ENCODE assay signal across 24 cellular contexts in genomic region chr2:222927600-222927999, GRCh38.
A peak's percentile ranks its signal among the peaks of the same experiment; 100 is the strongest.
DNase-seq lines count a peak whose midpoint lies in the region; ATAC-seq, FAIRE-seq and TF ChIP-seq lines count a peak whose summit lies in the region.
"Had no signal": no experiment of that assay in that cellular context is flagged by ENCODE, and none has a peak within 500 bp of the region (broad histone marks: within the 10 kb centered on the region; RNA-seq: fewer than 3 reads in every experiment).

No MANE protein-coding gene starts in this region.

- no peak for ATAC-seq in activated T-cell treated with anti-CD3 and anti-CD28 coated beads, Interleukin-2, amount 50 U/mL, for 72 hours (replicated peaks in 1 of 2)
- ATAC-seq in HG02610 (IDR thresholded peaks at IDR 0.05; ENCODE audit: unreplicated experiment) (peak; percentile 81), GM12878 (no peak)

- no peak for FAIRE-seq in GM12878 (lab: Jason Lieb, UNC)
- FAIRE-seq: RCC 7860 had no signal

- no peak for DNase-seq in activated T-cell treated with anti-CD3 and anti-CD28 coated beads, Interleukin-2, amount 50 U/mL, for 72 hours
- no peak for DNase-seq in activated T-cell treated with anti-CD3 and anti-CD28 coated beads, Interleukin-2, amount 50 U/mL, for 24 hours
- no peak for DNase-seq in GM12878 (ENCODE audit: low read depth, low spot score)
- no peak for DNase-seq in activated CD4-positive, alpha-beta memory T cell treated with anti-CD3 and anti-CD28 coated beads for 36 hours
- no peak for DNase-seq in GM13977 (ENCODE audit: low spot score)
- DNase-seq in activated T-helper 1 cell treated with anti-CD3 and anti-CD28 coated beads, Interleukin-12 subunit alpha, Interleukin-12 subunit beta, Interleukin-2, Interleukin-4 antibody, amounts not matched to agents 30 ng/mL and 10 ng/mL and 1 ng/mL, durations not matched to agents 14 hours and 24 hours and 36 hours (ENCODE audit: low spot score), result no peak
- DNase-seq: 8988T; CD4-positive, CD25-positive, alpha-beta regulatory T cell; GM23248; H9; IMR-90; KG1; MG63; NCI-H1105 treated with DMSO at 0.1 percent for 48 hours; NCI-H146; NCI-H1930; NCI-H2107; NCI-H524; NCI-H774; SIG-M5 had no signal

- no peak overlapping the region for H3K27ac ChIP-seq in GM12878 (ENCODE audit: control insufficient read depth, insufficient read depth)
- peak overlapping the region; percentile 10 for H3K27ac ChIP-seq in neutrophil
- H3K27ac ChIP-seq: GM23248, SK-N-MC had no signal

- H3K9me3 ChIP-seq in GM12878 (replicated peaks; ENCODE audit: control insufficient read depth, insufficient read depth, low read length) (no peaks in the 10 kb centered on the region), neutrophil (no peaks in the 10 kb centered on the region)
- H3K9me3 ChIP-seq: MG63 had no signal

- no peaks in the 10 kb centered on the region for H3K27me3 ChIP-seq in GM12878 (replicated peaks in 1 of 2; ENCODE audit: control insufficient read depth in 2 of 2, insufficient read depth in 2 of 2, low read length in 1 of 2)
- H3K27me3 ChIP-seq in neutrophil, result no peaks in the 10 kb centered on the region
- H3K27me3 ChIP-seq: MG63 had no signal

- no peak overlapping the region for H3K9ac ChIP-seq in GM12878 (ENCODE audit: control insufficient read depth, insufficient read depth, low read length)
- H3K9ac ChIP-seq: GM23248 had no signal

- H3K36me3 ChIP-seq in GM12878 (ENCODE audit: control insufficient read depth in 2 of 2, insufficient read depth in 2 of 2, low read length in 1 of 2) (peaks cover 0 to 16% of the 10 kb centered on the region in 2 experiments; a peak in 3 of 4 replicates), neutrophil (peaks cover 61% of the 10 kb centered on the region)

- no peak overlapping the region for H2AFZ ChIP-seq in GM12878 (ENCODE audit: control insufficient read depth, low read depth, low read length)
- H2AFZ ChIP-seq: GM23248 had no signal

- no peak overlapping the region for H3K4me3 Mint-ChIP-seq in activated T-cell treated with anti-CD3 and anti-CD28 coated beads, Interleukin-2, amount 50 U/mL, for 72 hours
- no peak overlapping the region for H3K4me3 Mint-ChIP-seq in activated T-cell treated with anti-CD3 and anti-CD28 coated beads, Interleukin-2, amount 50 U/mL, for 24 hours
- H3K4me3 Mint-ChIP-seq in activated CD4-positive, alpha-beta memory T cell treated with anti-CD3 and anti-CD28 coated beads for 36 hours, result no peak overlapping the region
- no peak overlapping the region for H3K4me3 Mint-ChIP-seq in activated T-helper 1 cell treated with anti-CD3 and anti-CD28 coated beads, Interleukin-12 subunit alpha, Interleukin-12 subunit beta, Interleukin-2, Interleukin-4 antibody, amounts not matched to agents 30 ng/mL and 10 ng/mL and 1 ng/mL, durations not matched to agents 14 hours and 24 hours and 36 hours
- H3K4me3 Mint-ChIP-seq: CD4-positive, CD25-positive, alpha-beta regulatory T cell; H9 had no signal

- no peak for TF ChIP-seq RAD21 in GM12878 (IDR thresholded peaks at IDR 0.05; ENCODE audit: insufficient read depth, low read depth, low read length)

- H3K27me3 Mint-ChIP-seq in activated T-cell treated with anti-CD3 and anti-CD28 coated beads, Interleukin-2, amount 50 U/mL, for 72 hours (ENCODE audit: low read depth), result no peaks in the 10 kb centered on the region
- no peaks in the 10 kb centered on the region for H3K27me3 Mint-ChIP-seq in activated T-cell treated with anti-CD3 and anti-CD28 coated beads, Interleukin-2, amount 50 U/mL, for 24 hours
- H3K27me3 Mint-ChIP-seq in activated CD4-positive, alpha-beta memory T cell treated with anti-CD3 and anti-CD28 coated beads for 36 hours, result no peaks in the 10 kb centered on the region
- H3K27me3 Mint-ChIP-seq in activated T-helper 1 cell treated with anti-CD3 and anti-CD28 coated beads, Interleukin-12 subunit alpha, Interleukin-12 subunit beta, Interleukin-2, Interleukin-4 antibody, amounts not matched to agents 30 ng/mL and 10 ng/mL and 1 ng/mL, durations not matched to agents 14 hours and 24 hours and 36 hours (ENCODE audit: insufficient read depth), result no peaks in the 10 kb centered on the region
- H3K27me3 Mint-ChIP-seq: CD4-positive, CD25-positive, alpha-beta regulatory T cell had no signal

- no peak for TF ChIP-seq EP300 in GM12878 (IDR thresholded peaks at IDR 0.05; ENCODE audit: borderline replicate concordance in 1 of 2, control insufficient read depth in 1 of 2, low read depth in 2 of 2, low read length in 2 of 2)

- H3K27ac Mint-ChIP-seq in activated T-cell treated with anti-CD3 and anti-CD28 coated beads, Interleukin-2, amount 50 U/mL, for 72 hours, result peak overlapping the region; percentile 16
- H3K27ac Mint-ChIP-seq in activated T-cell treated with anti-CD3 and anti-CD28 coated beads, Interleukin-2, amount 50 U/mL, for 24 hours, result no peak overlapping the region
- H3K27ac Mint-ChIP-seq in activated CD4-positive, alpha-beta memory T cell treated with anti-CD3 and anti-CD28 coated beads for 36 hours, result no peak overlapping the region
- no peak overlapping the region for H3K27ac Mint-ChIP-seq in activated T-helper 1 cell treated with anti-CD3 and anti-CD28 coated beads, Interleukin-12 subunit alpha, Interleukin-12 subunit beta, Interleukin-2, Interleukin-4 antibody, amounts not matched to agents 30 ng/mL and 10 ng/mL and 1 ng/mL, durations not matched to agents 14 hours and 24 hours and 36 hours

- whole genome bisulfite sequencing in GM12878 (ENCODE audit: insufficient coverage, insufficient replicate concordance, low lambda C conversion rate, missing lambda C conversion rate), result 85% methylated on average over 5 of the region's 5 CpGs

- no peak for TF ChIP-seq POLR2A in GM12878 (IDR thresholded peaks at IDR 0.05; ENCODE audit: low read depth, low read length)

- no peaks in the 10 kb centered on the region for H3K4me1 Mint-ChIP-seq in activated T-cell treated with anti-CD3 and anti-CD28 coated beads, Interleukin-2, amount 50 U/mL, for 72 hours (ENCODE audit: low read depth)
- no peaks in the 10 kb centered on the region for H3K4me1 Mint-ChIP-seq in activated T-cell treated with anti-CD3 and anti-CD28 coated beads, Interleukin-2, amount 50 U/mL, for 24 hours (ENCODE audit: low read depth)
- no peaks in the 10 kb centered on the region for H3K4me1 Mint-ChIP-seq in activated CD4-positive, alpha-beta memory T cell treated with anti-CD3 and anti-CD28 coated beads for 36 hours (ENCODE audit: low read depth)
- no peaks in the 10 kb centered on the region for H3K4me1 Mint-ChIP-seq in activated T-helper 1 cell treated with anti-CD3 and anti-CD28 coated beads, Interleukin-12 subunit alpha, Interleukin-12 subunit beta, Interleukin-2, Interleukin-4 antibody, amounts not matched to agents 30 ng/mL and 10 ng/mL and 1 ng/mL, durations not matched to agents 14 hours and 24 hours and 36 hours (ENCODE audit: low read depth)

- H3K9me3 Mint-ChIP-seq in activated T-cell treated with anti-CD3 and anti-CD28 coated beads, Interleukin-2, amount 50 U/mL, for 72 hours, result no peaks in the 10 kb centered on the region
- no peaks in the 10 kb centered on the region for H3K9me3 Mint-ChIP-seq in activated T-cell treated with anti-CD3 and anti-CD28 coated beads, Interleukin-2, amount 50 U/mL, for 24 hours
- H3K9me3 Mint-ChIP-seq in activated CD4-positive, alpha-beta memory T cell treated with anti-CD3 and anti-CD28 coated beads for 36 hours, result no peaks in the 10 kb centered on the region
- H3K9me3 Mint-ChIP-seq in activated T-helper 1 cell treated with anti-CD3 and anti-CD28 coated beads, Interleukin-12 subunit alpha, Interleukin-12 subunit beta, Interleukin-2, Interleukin-4 antibody, amounts not matched to agents 30 ng/mL and 10 ng/mL and 1 ng/mL, durations not matched to agents 14 hours and 24 hours and 36 hours, result no peaks in the 10 kb centered on the region
- H3K9me3 Mint-ChIP-seq: CD4-positive, CD25-positive, alpha-beta regulatory T cell; H9 had no signal

- no peak overlapping the region for H3K4me2 ChIP-seq in GM12878 (ENCODE audit: control insufficient read depth, insufficient read depth)

- in situ Hi-C loops in GM12878 (cut with MboI), result no loop called here
- in situ Hi-C loops in GM13977 (cut with MboI; ENCODE audit: low pct_unique_long_range_greater_than_20kb, low sequenced_read_pairs, unreplicated experiment), result no loop called here

- H3K79me2 ChIP-seq in GM12878 (ENCODE audit: control insufficient read depth, insufficient read depth, low read length), result no peaks in the 10 kb centered on the region

- POLR2A ChIA-PET in GM12878 (lab: Charles Lee), result no interaction called here
- POLR2A ChIA-PET in activated CD4-positive, alpha-beta memory T cell treated with anti-CD3 and anti-CD28 coated beads for 36 hours (lab: Charles Lee), result no interaction called here

- H3K4me3 ChIP-seq in GM12878 (no peak overlapping the region), neutrophil (ENCODE audit: low read depth in 1 of 2, low read length in 1 of 2) (no peak overlapping the region)
- H3K4me3 ChIP-seq: GM23248, MG63, SK-N-MC had no signal

- no TSS peak for BruUV-seq in GM12878 (replicated peaks; lab: Mats Ljungman, UMichigan)

- CTCF ChIA-PET in GM12878 (lab: Yijun Ruan, JAX), result interaction anchor here (2.7 to 4.5 kb wide), 2 partner anchors 11 to 12 kb away, joined by 9 to 25 read pairs; no protein-coding TSS in a partner anchor
- CTCF ChIA-PET in activated CD4-positive, alpha-beta memory T cell treated with anti-CD3 and anti-CD28 coated beads for 36 hours (lab: Charles Lee), result no interaction called here

- SMC1A ChIA-PET in GM12878 (lab: Charles Lee; ENCODE audit: uncharacterized antibody, unreplicated experiment), result no interaction called here

- intact Hi-C loops in GM12878 (cut with micrococcal nuclease; ENCODE audit: unreplicated experiment), result no loop called here
- intact Hi-C loops in activated CD4-positive, alpha-beta memory T cell treated with anti-CD3 and anti-CD28 coated beads for 36 hours (cut with micrococcal nuclease), result no loop called here
- intact Hi-C loops in activated T-helper 1 cell treated with anti-CD3 and anti-CD28 coated beads, Interleukin-12 subunit alpha, Interleukin-12 subunit beta, Interleukin-2, Interleukin-4 antibody, amounts not matched to agents 30 ng/mL and 10 ng/mL and 1 ng/mL, durations not matched to agents 14 hours and 24 hours and 36 hours (cut with micrococcal nuclease), result no loop called here

- H3K4me1 ChIP-seq in GM12878 (ENCODE audit: control insufficient read depth, insufficient read depth, low read length) (no peaks in the 10 kb centered on the region), neutrophil (ENCODE audit: control insufficient read depth in 1 of 2, insufficient read depth in 1 of 2, low read depth in 1 of 2, low read length in 1 of 2) (peaks cover 9 to 11% of the 10 kb centered on the region in 2 experiments)

- H4K20me1 ChIP-seq in GM12878 (ENCODE audit: control insufficient read depth, insufficient read depth), result no peaks in the 10 kb centered on the region

- RAD21 ChIA-PET in GM12878 (lab: Charles Lee; ENCODE audit: unreplicated experiment), result no interaction called here

- TF ChIP-seq CTCF in GM12878 (IDR thresholded peaks at IDR 0.05 in 2 of 3, conservative IDR thresholded peaks at IDR 0.05 in 1 of 3; ENCODE audit: control insufficient read depth in 2 of 3, extremely low read depth in 1 of 3, insufficient read depth in 1 of 3, low read depth in 3 of 3, low read length in 3 of 3), result no peak
- no peak for TF ChIP-seq CTCF in neutrophil (IDR thresholded peaks at IDR 0.05)
- no peak for TF ChIP-seq CTCF in GM13977 (IDR thresholded peaks at IDR 0.05; ENCODE audit: extremely low read depth, insufficient read depth, missing control alignments)

- peaks cover 5 to 20% of the 10 kb centered on the region in 2 donors for H3K36me3 Mint-ChIP-seq in activated T-cell treated with anti-CD3 and anti-CD28 coated beads, Interleukin-2, amount 50 U/mL, for 72 hours (ENCODE audit: insufficient read depth in 2 of 2)
- H3K36me3 Mint-ChIP-seq in activated T-cell treated with anti-CD3 and anti-CD28 coated beads, Interleukin-2, amount 50 U/mL, for 24 hours (ENCODE audit: low read depth), result peaks cover 75% of the 10 kb centered on the region
- H3K36me3 Mint-ChIP-seq in activated CD4-positive, alpha-beta memory T cell treated with anti-CD3 and anti-CD28 coated beads for 36 hours, result peaks cover 29% of the 10 kb centered on the region
- H3K36me3 Mint-ChIP-seq in activated T-helper 1 cell treated with anti-CD3 and anti-CD28 coated beads, Interleukin-12 subunit alpha, Interleukin-12 subunit beta, Interleukin-2, Interleukin-4 antibody, amounts not matched to agents 30 ng/mL and 10 ng/mL and 1 ng/mL, durations not matched to agents 14 hours and 24 hours and 36 hours (ENCODE audit: low read depth), result peaks cover 28% of the 10 kb centered on the region
